Comparison of ENCODE assay signal across 14 cellular contexts in the genomic region with DNA sequence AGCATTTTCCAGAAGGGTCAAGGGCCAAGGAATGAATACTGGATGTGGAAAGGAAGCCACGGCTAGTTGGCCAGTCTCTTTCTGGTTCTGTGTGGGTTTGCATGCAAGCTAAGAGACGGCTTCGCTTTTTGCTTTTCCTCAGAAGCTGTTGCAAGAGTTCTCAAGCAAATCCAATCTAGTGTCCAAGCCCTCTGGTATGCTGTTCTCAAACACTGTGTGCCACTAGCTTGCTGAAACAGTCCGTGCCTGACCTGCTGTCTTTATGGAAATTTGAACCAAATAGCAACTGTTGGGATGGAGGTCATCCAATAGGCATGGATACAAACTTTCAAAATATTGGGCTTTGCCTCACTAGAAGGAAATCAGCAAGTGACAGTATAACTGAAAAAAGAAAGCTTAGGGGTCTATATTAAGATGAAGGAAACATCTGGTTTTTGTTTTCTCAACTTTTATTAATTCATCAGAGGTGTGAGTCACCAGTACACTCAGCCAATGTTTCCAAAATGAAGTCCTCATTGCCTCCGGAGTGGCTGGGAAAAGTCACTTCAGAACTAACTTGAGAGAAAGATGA.
A peak's percentile ranks its signal among the peaks of the same experiment; 100 is the strongest.
DNase-seq lines count a peak whose midpoint lies in the region; ATAC-seq and TF ChIP-seq lines count a peak whose summit lies in the region.
"Had no signal": no experiment of that assay in that cellular context is flagged by ENCODE, and none has a peak within 500 bp of the region (broad histone marks: within the 10 kb centered on the region; RNA-seq: fewer than 3 reads in every experiment).

No MANE protein-coding gene starts in this region.

- no peak overlapping the region for H3K4me3 Mint-ChIP-seq in natural killer cell treated with Interleukin-12 subunit alpha and Interleukin-12 subunit beta and Interleukin-15 and Interleukin-18, amount 100 ng/mL, for 72 hours

- H3K4me1 Mint-ChIP-seq in natural killer cell treated with Interleukin-12 subunit alpha and Interleukin-12 subunit beta and Interleukin-15 and Interleukin-18, amount 100 ng/mL, for 72 hours (ENCODE audit: low read depth in 2 of 2): no peaks in the 10 kb centered on the region

- TF ChIP-seq EP300 in esophagus muscularis mucosa (IDR thresholded peaks at IDR 0.05): peak; percentile 94

- intact Hi-C loops in esophagus muscularis mucosa (cut with DNase I) (no loop called here), uterus (cut with DNase I; ENCODE audit: low total_unique reads) (no loop called here)

- H3K36me3 Mint-ChIP-seq in natural killer cell treated with Interleukin-12 subunit alpha and Interleukin-12 subunit beta and Interleukin-15 and Interleukin-18, amount 100 ng/mL, for 72 hours: no peaks in the 10 kb centered on the region

- DNase-seq in DMS 273 (lab: John Stamatoyannopoulos, UW; ENCODE audit: unreplicated experiment) (peak; percentile 17), DMS 273 treated with DMSO at 0.1 percent for 48 hours (lab: John Stamatoyannopoulos, UW) (no peak), esophagus muscularis mucosa (ENCODE audit: extremely low spot score) (no peak), uterus (peak; percentile 51 to 82), OCI-M2 (lab: John Stamatoyannopoulos, UW; ENCODE audit: unreplicated experiment) (no peak)
- DNase-seq in stimulated activated naive CD4-positive, alpha-beta T cell (lab: John Stamatoyannopoulos, UW): no peak
- no peak for DNase-seq in natural killer cell treated with Interleukin-12 subunit alpha and Interleukin-12 subunit beta and Interleukin-15 and Interleukin-18, amount 100 ng/mL, for 72 hours (ENCODE audit: low spot score)
- DNase-seq: activated CD4-positive, CD25-positive, alpha-beta regulatory T cell; activated naive CD4-positive, alpha-beta T cell treated with anti-CD3 and anti-CD28 coated beads, Interleukin-2, amount 50 U/mL, for 16 hours; mesendoderm; stimulated activated naive CD8-positive, alpha-beta T cell treated with anti-CD3 and anti-CD28 coated beads, Interleukin-15, Interleukin-2, amounts not matched to agents 100 U/mL and 50 U/mL, for 24 hours had no signal

- H3K36me3 ChIP-seq in esophagus muscularis mucosa (no peaks in the 10 kb centered on the region), mucosa of rectum (ENCODE audit: control insufficient read depth in 2 of 2, insufficient read depth in 2 of 2, low read length in 2 of 2) (no peaks in the 10 kb centered on the region), uterus (no peaks in the 10 kb centered on the region)

- H3K4me3 ChIP-seq in esophagus muscularis mucosa: peak overlapping the region; percentile 14 to 27 (median 22)
- no peak overlapping the region for H3K4me3 ChIP-seq in mucosa of rectum (ENCODE audit: low read length in 2 of 2)
- peak overlapping the region in 1 of 2 donors; percentile 1 for H3K4me3 ChIP-seq in uterus

- no peak overlapping the region for H3K9ac ChIP-seq in mucosa of rectum (ENCODE audit: low read depth in 1 of 2, low read length in 2 of 2)

- ATAC-seq in natural killer cell treated with Interleukin-12 subunit alpha and Interleukin-12 subunit beta and Interleukin-15 and Interleukin-18, amount 100 ng/mL, for 72 hours: no peak
- ATAC-seq: Panc1; stimulated activated naive CD8-positive, alpha-beta T cell treated with anti-CD3 and anti-CD28 coated beads, Interleukin-15, Interleukin-2, amounts not matched to agents 100 U/mL and 50 U/mL, for 24 hours had no signal

- peaks cover 0 to 2% (median 0%) of the 10 kb centered on the region in 4 donors for H3K27me3 ChIP-seq in esophagus muscularis mucosa
- peaks cover 0 to 2% of the 10 kb centered on the region in 2 donors for H3K27me3 ChIP-seq in mucosa of rectum (ENCODE audit: control insufficient read depth in 2 of 2, insufficient read depth in 2 of 2, low read length in 2 of 2)
- H3K27me3 ChIP-seq in uterus: no peaks in the 10 kb centered on the region

- no peak overlapping the region for H3K27ac Mint-ChIP-seq in natural killer cell treated with Interleukin-12 subunit alpha and Interleukin-12 subunit beta and Interleukin-15 and Interleukin-18, amount 100 ng/mL, for 72 hours

- no peak for TF ChIP-seq CTCF in esophagus muscularis mucosa (IDR thresholded peaks at IDR 0.05)
- no peak for TF ChIP-seq CTCF in uterus (IDR thresholded peaks at IDR 0.05)

- TF ChIP-seq POLR2A in esophagus muscularis mucosa (IDR thresholded peaks at IDR 0.05; ENCODE audit: low read depth): no peak
- peak in 1 of 2 donors; percentile 50 for TF ChIP-seq POLR2A in uterus (IDR thresholded peaks at IDR 0.05)

- peak overlapping the region; percentile 84 to 90 (median 88) for H3K27ac ChIP-seq in esophagus muscularis mucosa (replicated peaks in 1 of 4)
- H3K27ac ChIP-seq in mucosa of rectum (ENCODE audit: low read depth in 2 of 2, low read length in 2 of 2): peak overlapping the region; percentile 38 to 67
- peak overlapping the region; percentile 84 to 91 for H3K27ac ChIP-seq in uterus
- H3K27ac ChIP-seq: 22Rv1 had no signal

- peaks cover 12 to 51% (median 47%) of the 10 kb centered on the region in 4 donors for H3K4me1 ChIP-seq in esophagus muscularis mucosa
- no peaks in the 10 kb centered on the region for H3K4me1 ChIP-seq in mucosa of rectum (ENCODE audit: control insufficient read depth in 2 of 2, insufficient read depth in 2 of 2, low read length in 2 of 2)
- no peaks in the 10 kb centered on the region for H3K4me1 ChIP-seq in uterus

- whole genome bisulfite sequencing in esophagus muscularis mucosa: 30% methylated on average over 5 of the region's 5 CpGs

- H3K9me3 Mint-ChIP-seq in natural killer cell treated with Interleukin-12 subunit alpha and Interleukin-12 subunit beta and Interleukin-15 and Interleukin-18, amount 100 ng/mL, for 72 hours: no peaks in the 10 kb centered on the region

- H3K9me3 ChIP-seq in esophagus muscularis mucosa (no peaks in the 10 kb centered on the region), mucosa of rectum (ENCODE audit: control insufficient read depth in 2 of 2, low read length in 2 of 2) (no peaks in the 10 kb centered on the region), uterus (no peaks in the 10 kb centered on the region)

- H3K27me3 Mint-ChIP-seq in natural killer cell treated with Interleukin-12 subunit alpha and Interleukin-12 subunit beta and Interleukin-15 and Interleukin-18, amount 100 ng/mL, for 72 hours: peaks cover 0 to 5% of the 10 kb centered on the region in 2 donors

Comparison
In these comparisons a context has a peak if more than half of its experiments do, and no peak if none do; other contexts are left out.
1. DNase-seq: peak in DMS 273 (single experiment) and uterus (2 of 2); none in DMS 273 treated with DMSO at 0.1 percent for 48 hours (single experiment), esophagus muscularis mucosa (single experiment), OCI-M2 (single experiment), stimulated activated naive CD4-positive, alpha-beta T cell (0 of 6) and natural killer cell treated with Interleukin-12 subunit alpha and Interleukin-12 subunit beta and Interleukin-15 and Interleukin-18, amount 100 ng/mL, for 72 hours (single experiment).
2. H3K4me3 ChIP-seq: peak in esophagus muscularis mucosa (4 of 4); none in mucosa of rectum (0 of 2).
3. Peak in every context shown above with its lines, with median percentiles within 50 percentile points of each other: H3K27ac ChIP-seq.